Comparison of ENCODE assay signal across 11 cellular contexts in genomic region chr3:138097192-138097829, GRCh38. TPM values are rescaled to one million over a fixed set of nuclear protein-coding genes. Genes with fewer than 3 reads are reported as not detected.
A peak's percentile ranks its signal among the peaks of the same experiment; 100 is the strongest.
DNase-seq lines count a peak whose midpoint lies in the region; ATAC-seq, FAIRE-seq and TF ChIP-seq lines count a peak whose summit lies in the region.
"Had no signal": no experiment of that assay in that cellular context is flagged by ENCODE, and none has a peak within 500 bp of the region (broad histone marks: within the 10 kb centered on the region; RNA-seq: fewer than 3 reads in every experiment).

No MANE protein-coding gene starts in this region.

- TF ChIP-seq POLR2A in H1 (IDR thresholded peaks at IDR 0.05; ENCODE audit: control extremely low read depth in 1 of 2, low read depth in 2 of 2, low read length in 2 of 2) = no peak

- no peaks in the 10 kb centered on the region for H3K9me3 Mint-ChIP-seq in stimulated activated memory B cell treated with anti-CD40 and anti-IgM and Interleukin-4, amounts not matched to agents 10 μg/mL and 1 μg/mL and 100 μg/mL, for 72 hours

- H3K56ac ChIP-seq in H1 (replicated peaks; ENCODE audit: insufficient read length, low read depth, low read length) = no peak overlapping the region

- no peak overlapping the region for H2BK20ac ChIP-seq in H1 (ENCODE audit: low read length)

- no peak overlapping the region for H4K5ac ChIP-seq in H1 (ENCODE audit: insufficient read length, low read depth, low read length)

- no peaks in the 10 kb centered on the region for H3K36me3 Mint-ChIP-seq in stimulated activated memory B cell treated with anti-CD40 and anti-IgM and Interleukin-4, amounts not matched to agents 10 μg/mL and 1 μg/mL and 100 μg/mL, for 72 hours

- H3K4me2 ChIP-seq in H1 (ENCODE audit: insufficient read depth in 1 of 2, low read depth in 2 of 2, low read length in 2 of 2) = no peak overlapping the region
- H3K4me2 ChIP-seq: BLaER1 treated with 17β-estradiol and CSF1 and Interleukin-3, amounts not matched to agents 10 nM and 100 nM had no signal

- peaks cover 2% of the 10 kb centered on the region; the same call in 1 of the 2 replicates for H3K23me2 ChIP-seq in H1 (ENCODE audit: low read depth, low read length)

- TF ChIP-seq RAD21 in H1 (IDR thresholded peaks at IDR 0.05 in 1 of 2, conservative IDR thresholded peaks at IDR 0.05 in 1 of 2; ENCODE audit: low read depth in 2 of 2, low read length in 2 of 2) = peak in 1 of 2 experiments; percentile 24; a peak in 1 of 4 replicates

- no peak for TF ChIP-seq EP300 in H1 (IDR thresholded peaks at IDR 0.05; ENCODE audit: borderline replicate concordance in 1 of 2, low read depth in 2 of 2, low read length in 2 of 2)

- H4K20me1 ChIP-seq in H1 (replicated peaks in 1 of 2; ENCODE audit: control insufficient read depth in 1 of 2, insufficient read depth in 2 of 2, low read length in 2 of 2) = peaks cover 0 to 3% of the 10 kb centered on the region in 2 experiments
- H4K20me1 ChIP-seq: BLaER1 treated with 17β-estradiol and CSF1 and Interleukin-3, amounts not matched to agents 10 nM and 100 nM had no signal

- no peaks in the 10 kb centered on the region for H3K27me3 ChIP-seq in H1 (replicated peaks in 1 of 4; ENCODE audit: control insufficient read depth in 3 of 4, extremely low read depth in 1 of 4, insufficient read depth in 3 of 4, low read length in 3 of 4)
- H3K27me3 ChIP-seq: BLaER1 treated with 17β-estradiol and CSF1 and Interleukin-3, amounts not matched to agents 10 nM and 100 nM had no signal

- 0 out of 2 replicates have a peak overlapping the region, but pooled peaks have one; percentile 59 for H4K8ac ChIP-seq in H1 (ENCODE audit: extremely low read depth, insufficient read depth, low read length)

- FAIRE-seq in H1 (lab: Jason Lieb, UNC) = peak; percentile 94

- POLR2A ChIA-PET in H1 (lab: Charles Lee; ENCODE audit: partially characterized antibody) = interaction anchor here (1.2 kb wide), 1 partner anchor 18 kb away, joined by 4 read pairs; the partner anchor contains the start of gene DZIP1L

- H2BK15ac ChIP-seq in H1 (ENCODE audit: low read length) = 0 out of 2 replicates have a peak overlapping the region, but pooled peaks have one; percentile 55

- WGBS in H1 (ENCODE audit: extremely low coverage in 1 of 2, insufficient coverage in 1 of 2, insufficient read length in 1 of 2, insufficient replicate concordance in 2 of 2, low coverage in 1 of 2, low lambda C conversion rate in 2 of 2, missing lambda C conversion rate in 1 of 2), 2 experiments = 68% methylated on average over 10 of the region's 10 CpGs; no CpG with 5 or more reads in 1 of the 2 experiments

- ATAC-seq in HG03565 (IDR thresholded peaks at IDR 0.05; ENCODE audit: unreplicated experiment) (peak; percentile 54), HG03442 (IDR thresholded peaks at IDR 0.05; ENCODE audit: unreplicated experiment) (no peak), HG02588 (IDR thresholded peaks at IDR 0.05; ENCODE audit: unreplicated experiment) (no peak)
- peak; percentile 48 for ATAC-seq in stimulated activated memory B cell treated with anti-CD40 and anti-IgM and Interleukin-4, amounts not matched to agents 10 μg/mL and 1 μg/mL and 100 μg/mL, for 72 hours

- H3K4me1 Mint-ChIP-seq in stimulated activated memory B cell treated with anti-CD40 and anti-IgM and Interleukin-4, amounts not matched to agents 10 μg/mL and 1 μg/mL and 100 μg/mL, for 72 hours = no peaks in the 10 kb centered on the region

- H3K4me3 ChIP-seq in H1 (ENCODE audit: extremely low read depth in 1 of 4, insufficient read depth in 2 of 4, low read depth in 3 of 4, low read length in 4 of 4) = no peak overlapping the region
- H3K4me3 ChIP-seq: BLaER1 treated with 17β-estradiol and CSF1 and Interleukin-3, amounts not matched to agents 10 nM and 100 nM had no signal

- no peak overlapping the region for H4K91ac ChIP-seq in H1 (replicated peaks; ENCODE audit: insufficient read length, low read length)

- no peak overlapping the region for H3K4me3 Mint-ChIP-seq in stimulated activated memory B cell treated with anti-CD40 and anti-IgM and Interleukin-4, amounts not matched to agents 10 μg/mL and 1 μg/mL and 100 μg/mL, for 72 hours

- no peak overlapping the region for H3K18ac ChIP-seq in H1 (ENCODE audit: extremely low read depth, low read length)

- CTCF ChIA-PET in H1 (lab: Charles Lee; ENCODE audit: partially characterized antibody) = interaction anchor here (0.6 to 2.1 kb wide), 19 partner anchors 9 to 332 kb away, joined by 3 to 15 read pairs (median 4); partner anchors contain the start of gene DZIP1L

- no peak overlapping the region for H3K4ac ChIP-seq in H1 (replicated peaks; ENCODE audit: insufficient read length, low read depth, low read length)

- H3K27me3 Mint-ChIP-seq in stimulated activated memory B cell treated with anti-CD40 and anti-IgM and Interleukin-4, amounts not matched to agents 10 μg/mL and 1 μg/mL and 100 μg/mL, for 72 hours = peaks cover 8% of the 10 kb centered on the region

- no peak overlapping the region for H2AK5ac ChIP-seq in H1 (ENCODE audit: low read depth, low read length)

- DNase-seq in activated CD4-positive, alpha-beta T cell treated with anti-CD3 and anti-CD28 coated beads for 48 hours = peak; percentile 37
- DNase-seq in activated CD4-positive, alpha-beta T cell treated with anti-CD3 and anti-CD28 coated beads, Interleukin-2, amount 50 U/mL, for 48 hours = no peak
- DNase-seq in H1 (ENCODE audit: low read depth in 1 of 2, low spot score in 2 of 2) (peak in 1 of 2 experiments; percentile 86), NCI-H2196 (lab: John Stamatoyannopoulos, UW; ENCODE audit: unreplicated experiment) (no peak)
- DNase-seq: stimulated activated CD4-positive, alpha-beta T cell treated with anti-CD3 and anti-CD28 coated beads, Interleukin-1b, Interleukin-23, amount 100 ng/mL, for 48 hours had no signal

- H3K4me1 ChIP-seq in H1 (replicated peaks in 1 of 4; ENCODE audit: control insufficient read depth in 3 of 4, insufficient read depth in 4 of 4, low read length in 3 of 4) = peaks cover 0 to 6% (median 1%) of the 10 kb centered on the region in 4 experiments; a peak in 4 of 7 replicates
- H3K4me1 ChIP-seq: BLaER1 treated with 17β-estradiol and CSF1 and Interleukin-3, amounts not matched to agents 10 nM and 100 nM had no signal

- H3K27ac ChIP-seq in H1 (ENCODE audit: low read depth, low read length) = no peak overlapping the region
- H3K27ac ChIP-seq: BLaER1 treated with 17β-estradiol and CSF1 and Interleukin-3, amounts not matched to agents 10 nM and 100 nM had no signal

- H2BK120ac ChIP-seq in H1 (replicated peaks; ENCODE audit: low read depth, low read length) = no peak overlapping the region

- H3K79me2 ChIP-seq in H1 (ENCODE audit: control insufficient read depth in 1 of 2, insufficient read depth in 2 of 2, low read length in 2 of 2) = no peaks in the 10 kb centered on the region

- no peak overlapping the region for H3K23ac ChIP-seq in H1 (ENCODE audit: insufficient read length)

- TF ChIP-seq CTCF in H1 (IDR thresholded peaks at IDR 0.05; ENCODE audit: control extremely low read depth in 1 of 3, insufficient read depth in 1 of 3, low read depth in 1 of 3, low read length in 3 of 3) = peak; percentile 45 to 79 (median 72)

- H3K14ac ChIP-seq in H1 (ENCODE audit: insufficient read length) = no peak overlapping the region

- no peak overlapping the region for H2BK5ac ChIP-seq in H1 (ENCODE audit: low read depth, low read length)

- H3K9me3 ChIP-seq in H1 (ENCODE audit: insufficient read depth in 2 of 2, low read depth in 1 of 2, low read length in 1 of 2) = peaks cover 0 to 4% of the 10 kb centered on the region in 2 experiments; a peak in 1 of 4 replicates

- no peak overlapping the region for H3K9ac ChIP-seq in H1 (replicated peaks in 1 of 4; ENCODE audit: extremely low read depth in 1 of 4, low read depth in 3 of 4, low read length in 3 of 4)
- H3K9ac ChIP-seq: BLaER1 treated with 17β-estradiol and CSF1 and Interleukin-3, amounts not matched to agents 10 nM and 100 nM had no signal

- H2BK12ac ChIP-seq in H1 (ENCODE audit: low read depth, low read length) = no peak overlapping the region

- H3K27ac Mint-ChIP-seq in stimulated activated memory B cell treated with anti-CD40 and anti-IgM and Interleukin-4, amounts not matched to agents 10 μg/mL and 1 μg/mL and 100 μg/mL, for 72 hours = no peak overlapping the region

- H3K79me1 ChIP-seq in H1 (ENCODE audit: low read depth, low read length) = no peaks in the 10 kb centered on the region

- peaks cover 0 to 4% (median under 1%) of the 10 kb centered on the region in 4 experiments; a peak in 4 of 8 replicates for H3K36me3 ChIP-seq in H1 (ENCODE audit: control insufficient read depth in 2 of 4, insufficient read depth in 4 of 4, low read length in 3 of 4)
- H3K36me3 ChIP-seq: BLaER1 treated with 17β-estradiol and CSF1 and Interleukin-3, amounts not matched to agents 10 nM and 100 nM had no signal

- no peak overlapping the region for H2AFZ ChIP-seq in H1 (ENCODE audit: low read length)

TF ChIP-seq in H1, 55 proteins besides CTCF, POLR2A, EP300 and RAD21:
- TF ChIP-seq MAX (IDR thresholded peaks at IDR 0.05) = peak; percentile 58; the same call in 1 of the 2 replicates
- no peak for TF ChIP-seq BRCA1 (IDR thresholded peaks at IDR 0.05; ENCODE audit: low read depth, low read length)

RNA-seq across cellular contexts. Expression of gene DZIP1L, which starts 18.1 kb away (rescaled TPM):
- 6.9 and 8.3 TPM in 2 replicates for total RNA-seq in H1 (2021; fragmentation: NEBNext Ultra II Directional; extraction: Animal tissue kit (Norgen Biotek cat#: 25700))
- polyA plus RNA-seq in H1 (2011; rRNA removed) = 6.5 and 9.0 TPM in 2 replicates
- polyA plus RNA-seq in H1 (2011; cell fraction: cytosol; rRNA removed) = 8.3 TPM
- polyA plus RNA-seq in H1 (2011; cell fraction: nucleus; rRNA removed) = 34.7 TPM
- polyA plus RNA-seq in H1 (2012, experiment 1 of 2) = 5.7 to 6.5 TPM (median 6.2 TPM) in 4 replicates
- 2.5 TPM for polyA plus RNA-seq in H1 (2012, experiment 2 of 2)
- 5.4 TPM for polyA plus RNA-seq in H1 (2013, experiment 1 of 2)
- 3.9 TPM for polyA plus RNA-seq in H1 (2013, experiment 2 of 2)
- polyA minus RNA-seq in H1 (2011; rRNA and poly(A)+ RNA removed) = 10.0 and 17.4 TPM in 2 replicates
- polyA minus RNA-seq in H1 (2011; cell fraction: cytosol; rRNA and poly(A)+ RNA removed) = 11.2 TPM
- 40.5 TPM for polyA minus RNA-seq in H1 (2011; cell fraction: nucleus; rRNA and poly(A)+ RNA removed)

RNA-seq across cellular contexts. Expression of gene A4GNT, which starts 34.9 kb away (rescaled TPM):
- total RNA-seq in H1 (2021; fragmentation: NEBNext Ultra II Directional; extraction: Animal tissue kit (Norgen Biotek cat#: 25700)) = not detected in 2 replicates
- polyA plus RNA-seq in H1 (2011; rRNA removed) = not detected in 2 replicates
- polyA plus RNA-seq in H1 (2011; cell fraction: cytosol; rRNA removed) = not detected
- polyA plus RNA-seq in H1 (2011; cell fraction: nucleus; rRNA removed) = not detected
- not detected in 4 replicates for polyA plus RNA-seq in H1 (2012, experiment 1 of 2)
- polyA plus RNA-seq in H1 (2012, experiment 2 of 2) = not detected
- polyA plus RNA-seq in H1 (2013, experiment 1 of 2) = not detected
- not detected for polyA plus RNA-seq in H1 (2013, experiment 2 of 2)
- polyA minus RNA-seq in H1 (2011; rRNA and poly(A)+ RNA removed) = not detected in 2 replicates
- polyA minus RNA-seq in H1 (2011; cell fraction: cytosol; rRNA and poly(A)+ RNA removed) = not detected
- polyA minus RNA-seq in H1 (2011; cell fraction: nucleus; rRNA and poly(A)+ RNA removed) = not detected
- total RNA-seq: RPMI7951 had no signal

Comparison
In these comparisons a context has a peak if more than half of its experiments do, and no peak if none do; other contexts are left out.
1. ATAC-seq: peak in HG03565 (single experiment) and stimulated activated memory B cell treated with anti-CD40 and anti-IgM and Interleukin-4, amounts not matched to agents 10 μg/mL and 1 μg/mL and 100 μg/mL, for 72 hours (single experiment); none in HG03442 (single experiment) and HG02588 (single experiment).